Comparison of ENCODE assay signal across 23 cellular contexts in genomic region chr11:69533296-69534165, GRCh38. TPM values are rescaled to one million over a fixed set of nuclear protein-coding genes. Genes with fewer than 3 reads are reported as not detected.
DNase-seq lines count a peak whose midpoint lies in the region; ATAC-seq, FAIRE-seq and TF ChIP-seq lines count a peak whose summit lies in the region.
"Had no signal": no experiment of that assay in that cellular context is flagged by ENCODE, and none has a peak within 500 bp of the region (broad histone marks: within the 10 kb centered on the region; RNA-seq: fewer than 3 reads in every experiment).

No MANE protein-coding gene starts in this region.

- H4K20me1 ChIP-seq in BLaER1 = no peaks in the 10 kb centered on the region

- no peak for TF ChIP-seq CTCF in Panc1 (IDR thresholded peaks at IDR 0.05)
- no peak for TF ChIP-seq CTCF in kidney (IDR thresholded peaks at IDR 0.05; ENCODE audit: borderline replicate concordance, extremely low read depth, insufficient read depth)
- TF ChIP-seq CTCF in sigmoid colon (IDR thresholded peaks at IDR 0.05) = no peak

- H3K4me3 ChIP-seq in BLaER1 (no peak overlapping the region), Panc1 (ENCODE audit: low read depth in 2 of 2, low read length in 2 of 2) (no peak overlapping the region), kidney (ENCODE audit: low read length in 2 of 2) (no peak overlapping the region), sigmoid colon (no peak overlapping the region)
- H3K4me3 ChIP-seq: GM12878, SJCRH30 had no signal

- H3K36me3 ChIP-seq in BLaER1 = no peaks in the 10 kb centered on the region
- no peaks in the 10 kb centered on the region for H3K36me3 ChIP-seq in Panc1 (ENCODE audit: control insufficient read depth, insufficient read depth, low read length)
- H3K36me3 ChIP-seq in kidney (ENCODE audit: control insufficient read depth in 1 of 2, insufficient read depth in 2 of 2, low read length in 2 of 2) = no peaks in the 10 kb centered on the region
- H3K36me3 ChIP-seq in sigmoid colon = no peaks in the 10 kb centered on the region
- H3K36me3 ChIP-seq: SJCRH30 had no signal

- no peak for FAIRE-seq in kidney (lab: Jason Lieb, UNC)
- FAIRE-seq: A204.1, GM12878, GM18507, H54 had no signal

- POLR2A ChIA-PET in Panc1 (lab: Charles Lee) = interaction anchor here (0.7 kb wide), 1 partner anchor 45 kb away, joined by 3 read pairs; no protein-coding TSS in a partner anchor

- TF ChIP-seq EP300 in sigmoid colon (IDR thresholded peaks at IDR 0.05) = no peak

- H3K9ac ChIP-seq in BLaER1 (no peak overlapping the region), kidney (ENCODE audit: low read length in 2 of 2) (no peak overlapping the region)

- 0 out of 2 replicates have a peak, but pooled peaks have one; percentile 9 for ATAC-seq in Panc1
- ATAC-seq: GM12878 had no signal

- CTCF ChIA-PET in Panc1 (lab: Charles Lee) = no interaction called here

- peak overlapping the region; percentile 78 for H3K4me2 ChIP-seq in BLaER1

- in situ Hi-C loops in Panc1 (cut with HindIII; ENCODE audit: low pct_unique_long_range_greater_than_20kb, low sequenced_read_pairs) = no loop called here

- BruUV-seq in Panc1 (replicated peaks; lab: Mats Ljungman, UMichigan) = no TSS peak

- H3K27ac ChIP-seq in BLaER1 (peak overlapping the region; percentile 30; the same call in 1 of the 2 replicates), Panc1 (ENCODE audit: low read length) (no peak overlapping the region), kidney (ENCODE audit: low read depth in 2 of 2, low read length in 2 of 2) (no peak overlapping the region), sigmoid colon (no peak overlapping the region)
- H3K27ac ChIP-seq: C4-2B, RWPE1, SJCRH30 had no signal

- TF ChIP-seq POLR2A in sigmoid colon (IDR thresholded peaks at IDR 0.05) = no peak

- H3K9me3 ChIP-seq in BLaER1 (no peaks in the 10 kb centered on the region), Panc1 (ENCODE audit: control insufficient read depth, insufficient read depth, low read depth, low read length) (no peaks in the 10 kb centered on the region), kidney (ENCODE audit: control insufficient read depth in 1 of 2, low read length in 2 of 2) (no peaks in the 10 kb centered on the region), sigmoid colon (no peaks in the 10 kb centered on the region)
- H3K9me3 ChIP-seq: SJCRH30 had no signal

- H3K27me3 ChIP-seq in BLaER1 (no peaks in the 10 kb centered on the region), Panc1 (ENCODE audit: control insufficient read depth, insufficient read depth, low read length) (no peaks in the 10 kb centered on the region), sigmoid colon (no peaks in the 10 kb centered on the region)
- H3K27me3 ChIP-seq: SJCRH30 had no signal

- intact Hi-C loops in Panc1 (cut with micrococcal nuclease; ENCODE audit: unreplicated experiment) (no loop called here), kidney (cut with DNase I) (no loop called here), sigmoid colon (cut with DNase I) (no loop called here)

- H3K4me1 ChIP-seq in BLaER1 (peaks cover 70% of the 10 kb centered on the region), Panc1 (ENCODE audit: control insufficient read depth, insufficient read depth, low read length) (no peaks in the 10 kb centered on the region), kidney (ENCODE audit: control insufficient read depth in 1 of 2, insufficient read depth in 1 of 2, low read depth in 1 of 2, low read length in 2 of 2) (no peaks in the 10 kb centered on the region), sigmoid colon (no peaks in the 10 kb centered on the region)

- DNase-seq in Panc1 (ENCODE audit: low read depth, low spot score) (no peak), kidney (peak; percentile 59), sigmoid colon (peak; percentile 53), RKO (ENCODE audit: low spot score) (no peak), midbrain (lab: John Stamatoyannopoulos, UW) (no peak)
- DNase-seq in activated CD4-positive, alpha-beta T cell treated with anti-CD3 and anti-CD28 coated beads for 48 hours = no peak
- DNase-seq: DMS 273 treated with DMSO at 0.1 percent for 48 hours; GDM1; NCI-H1105 treated with DMSO at 0.1 percent for 48 hours; NCI-H187; NCI-H345; NK-92 treated with Interleukin-12 subunit alpha and Interleukin-12 subunit beta, amount 100 ng/mL, for 24 hours; OCI-M1 had no signal

- 79 to 85% methylated on average over 23 of the region's 23 CpGs for WGBS in sigmoid colon, 2 donors

RNA-seq across cellular contexts. Expression of gene LINC01488, which starts 52.1 kb away (rescaled TPM):
- total RNA-seq in Panc1 (2021; ENCODE audit: unreplicated experiment) (not detected), kidney (not detected), sigmoid colon (under 1 TPM in 1 of 4 donors, not detected in 3; 0.36 TPM)
- polyA plus RNA-seq in Panc1 (2012; ENCODE audit: insufficient read length) = not detected
- polyA plus RNA-seq in kidney (ENCODE audit: insufficient read depth, low read depth, low replicate concordance) (not detected), sigmoid colon (not detected)
- total RNA-seq: GM12878, HT-29, SJCRH30 had no signal
- polyA plus RNA-seq: GM12878, IgD-negative memory B cell had no signal

Comparison
In these comparisons a context has a peak if more than half of its experiments do, and no peak if none do; other contexts are left out.
1. DNase-seq: peak in kidney (single experiment) and sigmoid colon (single experiment); none in Panc1 (single experiment), activated CD4-positive, alpha-beta T cell treated with anti-CD3 and anti-CD28 coated beads for 48 hours (single experiment), RKO (single experiment) and midbrain (single experiment).